Comparison of ENCODE assay signal across 17 cellular contexts in the genomic region with DNA sequence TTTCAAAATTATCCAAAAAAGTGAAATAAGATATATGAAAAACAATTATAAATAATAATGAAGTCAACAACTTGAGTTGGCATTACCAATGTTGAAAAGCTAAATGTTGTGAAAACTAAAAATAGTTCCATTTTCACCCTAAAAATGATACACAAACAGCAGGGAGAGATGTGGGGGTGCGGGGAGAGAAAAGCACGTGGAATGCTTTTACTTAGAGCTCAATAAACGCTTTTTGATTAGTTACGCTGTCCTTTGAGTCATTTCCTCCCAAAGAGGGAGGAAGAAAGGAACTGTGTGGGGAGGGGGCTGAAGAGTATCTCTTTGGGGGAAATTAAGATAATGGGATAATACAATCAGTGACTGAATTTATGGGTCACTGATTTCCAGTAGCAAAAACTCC. TPM values are rescaled to one million over a fixed set of nuclear protein-coding genes. Genes with fewer than 3 reads are reported as not detected.
"Had no signal": no experiment of that assay in that cellular context is flagged by ENCODE, and none has a peak within 500 bp of the region (broad histone marks: within the 10 kb centered on the region; RNA-seq: fewer than 3 reads in every experiment).

No MANE protein-coding gene starts in this region.

- H3K4me1 ChIP-seq: foreskin keratinocyte had no signal

- ATAC-seq: foreskin keratinocyte, left colon, sciatic nerve had no signal

- H3K27me3 Mint-ChIP-seq: dendritic cell treated with granulocyte-macrophage colony-stimulating factor and Interleukin-4, amounts not matched to agents 40 ng/mL and 50 ng/mL, for 4 days had no signal

- H3K9me3 ChIP-seq: stomach, thoracic aorta, transverse colon had no signal

- H3K36me3 ChIP-seq: stomach, thoracic aorta, transverse colon had no signal

- H3K27me3 ChIP-seq: foreskin keratinocyte, stomach, transverse colon had no signal

- H3K27ac ChIP-seq: foreskin keratinocyte, stomach, thoracic aorta, transverse colon had no signal

- H3K4me3 ChIP-seq: stomach, thoracic aorta, transverse colon had no signal

- H3K27ac Mint-ChIP-seq: dendritic cell treated with granulocyte-macrophage colony-stimulating factor and Interleukin-4, amounts not matched to agents 40 ng/mL and 50 ng/mL, for 4 days; naive B cell had no signal

- H3K4me1 Mint-ChIP-seq: naive B cell had no signal

- H3K9me3 Mint-ChIP-seq: dendritic cell treated with granulocyte-macrophage colony-stimulating factor and Interleukin-4, amounts not matched to agents 40 ng/mL and 50 ng/mL, for 4 days; naive B cell; nephron had no signal

- H3K36me3 Mint-ChIP-seq: naive B cell had no signal

- DNase-seq: erythroblast; foreskin keratinocyte; head of caudate nucleus; hippocampal formation; left colon; mesendoderm; naive B cell; posterior cingulate gyrus; stimulated activated CD4-positive, alpha-beta T cell treated with anti-CD3 and anti-CD28 coated beads, Interleukin-2, amount 100 ng/mL, for 24 hours; stimulated activated naive CD4-positive, alpha-beta T cell; stomach; substantia nigra; transverse colon had no signal

- H3K4me3 Mint-ChIP-seq: dendritic cell treated with granulocyte-macrophage colony-stimulating factor and Interleukin-4, amounts not matched to agents 40 ng/mL and 50 ng/mL, for 4 days; naive B cell; nephron had no signal

RNA-seq across cellular contexts. Expression of gene ZNF521, which starts 29.2 kb away (rescaled TPM):
- total RNA-seq: foreskin keratinocyte had no signal
